Comparison of ENCODE assay signal across 17 cellular contexts in the genomic region with DNA sequence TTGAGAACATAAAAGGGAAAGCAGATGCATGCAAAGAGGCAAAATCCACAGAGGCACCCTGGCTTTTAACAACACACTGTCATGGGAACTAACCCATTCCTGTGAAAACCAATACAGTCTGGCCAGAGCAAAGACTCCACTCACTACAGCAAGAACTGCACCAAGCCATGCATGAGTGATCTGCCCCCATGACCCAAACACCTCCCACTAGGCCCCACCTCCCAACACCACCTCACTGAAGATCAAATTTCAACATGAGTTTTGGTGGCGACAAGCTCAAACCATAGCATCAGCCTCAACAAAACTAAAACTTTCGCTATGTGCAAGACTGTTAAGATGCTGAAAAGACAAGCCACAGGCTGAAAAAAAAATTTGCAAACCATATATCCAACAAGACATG.
DNase-seq lines count a peak whose midpoint lies in the region; ATAC-seq, FAIRE-seq and TF ChIP-seq lines count a peak whose summit lies in the region.
"Had no signal": no experiment of that assay in that cellular context is flagged by ENCODE, and none has a peak within 500 bp of the region (broad histone marks: within the 10 kb centered on the region; RNA-seq: fewer than 3 reads in every experiment).

No MANE protein-coding gene starts in this region.

- H3K27ac Mint-ChIP-seq in neural progenitor cell = no peak overlapping the region

- BruUV-seq in GM12878 (replicated peaks; lab: Mats Ljungman, UMichigan) = no TSS peak

- CTCF ChIA-PET in GM12878 (lab: Yijun Ruan, JAX) = interaction anchor here (2.0 kb wide), 1 partner anchor 12 kb away, joined by 7 read pairs; no protein-coding TSS in a partner anchor

- RAD21 ChIA-PET in GM12878 (lab: Charles Lee; ENCODE audit: unreplicated experiment) = no interaction called here

- H3K36me3 ChIP-seq in GM12878 (ENCODE audit: control insufficient read depth in 2 of 2, insufficient read depth in 2 of 2, low read length in 1 of 2) (no peaks in the 10 kb centered on the region), neural progenitor cell (no peaks in the 10 kb centered on the region)
- H3K36me3 ChIP-seq: BE2C had no signal

- FAIRE-seq in GM12878 (lab: Jason Lieb, UNC) = no peak
- FAIRE-seq: GM12891 had no signal

- H3K9me3 Mint-ChIP-seq in neural progenitor cell = peaks cover under 1% of the 10 kb centered on the region

- SMC1A ChIA-PET in GM12878 (lab: Charles Lee; ENCODE audit: uncharacterized antibody, unreplicated experiment) = interaction anchor here (0.7 kb wide), 1 partner anchor 377 kb away, joined by 3 read pairs; no protein-coding TSS in a partner anchor

- in situ Hi-C loops in GM12878 (cut with MboI) = no loop called here

- H3K4me1 ChIP-seq in GM12878 (ENCODE audit: control insufficient read depth, insufficient read depth, low read length) (no peaks in the 10 kb centered on the region), neural progenitor cell (peaks cover 7% of the 10 kb centered on the region)
- H3K4me1 ChIP-seq: BE2C had no signal

- TF ChIP-seq POLR2A in GM12878 (IDR thresholded peaks at IDR 0.05; ENCODE audit: low read depth, low read length) = no peak

- H3K9ac ChIP-seq in GM12878 (ENCODE audit: control insufficient read depth, insufficient read depth, low read length) (no peak overlapping the region), neural progenitor cell (no peak overlapping the region)

- H4K20me1 ChIP-seq in GM12878 (ENCODE audit: control insufficient read depth, insufficient read depth) = no peaks in the 10 kb centered on the region
- no peaks in the 10 kb centered on the region for H4K20me1 ChIP-seq in neural progenitor cell (ENCODE audit: low read depth)

- 6% methylated on average over 2 of the region's 2 CpGs for WGBS in GM12878 (ENCODE audit: insufficient coverage, insufficient replicate concordance, low lambda C conversion rate, missing lambda C conversion rate)

- no peak for TF ChIP-seq RAD21 in GM12878 (IDR thresholded peaks at IDR 0.05; ENCODE audit: insufficient read depth, low read depth, low read length)

- intact Hi-C loops in GM12878 (cut with micrococcal nuclease; ENCODE audit: unreplicated experiment) = no loop called here

- H3F3A ChIP-seq in neural progenitor cell (ENCODE audit: low read depth) = no peaks in the 10 kb centered on the region

- no peak overlapping the region for H3K4me3 Mint-ChIP-seq in neural progenitor cell

- H3K27me3 Mint-ChIP-seq in neural progenitor cell (ENCODE audit: insufficient read depth, low read depth) = peaks cover 5% of the 10 kb centered on the region

- no peak overlapping the region for H3K27ac ChIP-seq in GM12878 (ENCODE audit: control insufficient read depth, insufficient read depth)
- no peak overlapping the region for H3K27ac ChIP-seq in neural progenitor cell

- H3K4me3 ChIP-seq in GM12878 = no peak overlapping the region
- H3K4me3 ChIP-seq in neural progenitor cell = no peak overlapping the region

- H3K79me2 ChIP-seq in GM12878 (ENCODE audit: control insufficient read depth, insufficient read depth, low read length) (no peaks in the 10 kb centered on the region), neural progenitor cell (ENCODE audit: low read depth) (no peaks in the 10 kb centered on the region)

- H3K36me3 Mint-ChIP-seq in neural progenitor cell = no peaks in the 10 kb centered on the region

- no peak for TF ChIP-seq CTCF in GM12878 (IDR thresholded peaks at IDR 0.05 in 2 of 3, conservative IDR thresholded peaks at IDR 0.05 in 1 of 3; ENCODE audit: control insufficient read depth in 2 of 3, extremely low read depth in 1 of 3, insufficient read depth in 1 of 3, low read depth in 3 of 3, low read length in 3 of 3)
- TF ChIP-seq CTCF in neural progenitor cell (IDR thresholded peaks at IDR 0.05) = no peak

- H3K9me3 ChIP-seq in GM12878 (replicated peaks; ENCODE audit: control insufficient read depth, insufficient read depth, low read length) (no peaks in the 10 kb centered on the region), neural progenitor cell (ENCODE audit: low read depth) (no peaks in the 10 kb centered on the region)
- H3K9me3 ChIP-seq: BE2C had no signal

- H2AFZ ChIP-seq in GM12878 (ENCODE audit: control insufficient read depth, low read depth, low read length) = no peak overlapping the region
- H2AFZ ChIP-seq in neural progenitor cell (replicated peaks) = no peak overlapping the region

- POLR2A ChIA-PET in GM12878 (lab: Charles Lee) = no interaction called here

- H3K4me2 ChIP-seq in GM12878 (ENCODE audit: control insufficient read depth, insufficient read depth) = no peak overlapping the region
- peak overlapping the region; percentile 25 for H3K4me2 ChIP-seq in neural progenitor cell

- ATAC-seq in GM18867 (IDR thresholded peaks at IDR 0.05; ENCODE audit: unreplicated experiment) = peak; percentile 74
- peak; percentile 69 for ATAC-seq in HG02610 (IDR thresholded peaks at IDR 0.05; ENCODE audit: unreplicated experiment)
- no peak; the same call in 1 of the 3 replicates for ATAC-seq in GM12878
- ATAC-seq: Panc1 had no signal

- DNase-seq in GM12878 (ENCODE audit: low read depth, low spot score) (no peak), neural progenitor cell (ENCODE audit: low spot score) (no peak), midbrain (lab: John Stamatoyannopoulos, UW) (no peak), RPMI8226 (no peak), activated gamma-delta T cell (lab: John Stamatoyannopoulos, UW) (no peak)
- DNase-seq: BE2C, KBM-7, NCI-H1092 treated with DMSO at 0.1 percent for 48 hours, NCI-H1436 treated with DMSO at 0.1 percent for 48 hours, NCI-H1930, NCI-H345, NCI-H524, NCI-H774 had no signal

- no peak for TF ChIP-seq EP300 in GM12878 (IDR thresholded peaks at IDR 0.05; ENCODE audit: borderline replicate concordance in 1 of 2, control insufficient read depth in 1 of 2, low read depth in 2 of 2, low read length in 2 of 2)

- H3K27me3 ChIP-seq in GM12878 (replicated peaks in 1 of 2; ENCODE audit: control insufficient read depth in 2 of 2, insufficient read depth in 2 of 2, low read length in 1 of 2) (no peaks in the 10 kb centered on the region), neural progenitor cell (no peaks in the 10 kb centered on the region)
- H3K27me3 ChIP-seq: BE2C had no signal

- H3K4me1 Mint-ChIP-seq in neural progenitor cell = peaks cover 15% of the 10 kb centered on the region

TF ChIP-seq in GM12878, 131 proteins besides CTCF, POLR2A, EP300 and RAD21:
- TF ChIP-seq POLR2AphosphoS5 (IDR thresholded peaks at IDR 0.05; ENCODE audit: low read length) = no peak
- 0 out of 2 replicates have a peak, but pooled peaks have one; percentile 23 for TF ChIP-seq PAX5 (IDR thresholded peaks at IDR 0.05; ENCODE audit: borderline replicate concordance, low read depth, low read length)
- TF ChIP-seq SIX5 (IDR thresholded peaks at IDR 0.05; ENCODE audit: low read depth, low read length, severe bottlenecking) = peak; percentile 17
